1 cellular context compared by ENCODE assay signal in genomic region chr10:99621454-99622246, GRCh38.
TF ChIP-seq lines count a peak whose summit lies in the region.

No MANE protein-coding gene starts in this region.

TF ChIP-seq in HepG2, 621 proteins besides CTCF, POLR2A, EP300 and RAD21 (continued from another document):
- 0 out of 2 replicates have a peak, but pooled peaks have one; percentile 11 for TF ChIP-seq ZGPAT (CRISPR knock-in tag; IDR thresholded peaks at IDR 0.05)
- no peak for TF ChIP-seq ZNF510 (CRISPR knock-in tag; IDR thresholded peaks at IDR 0.05; ENCODE audit: low read depth)
- no peak for TF ChIP-seq HCFC1 (IDR thresholded peaks at IDR 0.05; ENCODE audit: low read depth, low read length)
- TF ChIP-seq ZNF326 (CRISPR knock-in tag; IDR thresholded peaks at IDR 0.05; ENCODE audit: borderline replicate concordance), result no peak
